Comparison of ENCODE assay signal across 1 cellular context in the genomic region with DNA sequence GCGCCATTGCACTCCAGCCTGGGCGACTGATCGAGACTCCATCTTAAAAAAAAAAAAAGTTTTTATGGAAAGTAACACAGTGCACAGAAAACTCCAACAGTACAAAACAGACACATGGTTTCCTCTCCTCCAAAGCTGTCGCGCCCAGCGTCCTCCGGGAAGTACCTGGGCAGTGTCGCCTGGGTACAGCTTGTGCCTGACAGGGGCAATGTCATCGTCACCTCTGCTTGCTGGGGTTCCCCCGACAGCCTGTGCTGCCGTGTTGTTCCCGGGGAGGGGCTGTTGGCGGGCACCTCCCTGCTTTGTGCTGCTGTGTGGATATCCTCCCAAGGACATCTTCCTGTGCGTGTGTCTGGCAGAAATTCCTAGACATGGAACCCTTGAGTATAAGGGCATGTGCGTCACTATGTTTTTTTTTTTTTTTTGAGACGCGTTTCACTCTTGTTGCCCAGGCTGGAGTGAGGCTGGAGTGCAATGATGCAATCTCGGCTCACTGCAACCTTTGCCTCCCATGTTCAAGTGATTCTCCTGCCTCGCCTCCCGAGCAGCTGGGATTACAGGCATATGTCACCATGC.
TF ChIP-seq lines count a peak whose summit lies in the region.

No MANE protein-coding gene starts in this region.

TF ChIP-seq in IMR-90, 13 proteins besides CTCF, POLR2A, EP300 and RAD21 (continued from another document):
- TF ChIP-seq, protein P1, sequence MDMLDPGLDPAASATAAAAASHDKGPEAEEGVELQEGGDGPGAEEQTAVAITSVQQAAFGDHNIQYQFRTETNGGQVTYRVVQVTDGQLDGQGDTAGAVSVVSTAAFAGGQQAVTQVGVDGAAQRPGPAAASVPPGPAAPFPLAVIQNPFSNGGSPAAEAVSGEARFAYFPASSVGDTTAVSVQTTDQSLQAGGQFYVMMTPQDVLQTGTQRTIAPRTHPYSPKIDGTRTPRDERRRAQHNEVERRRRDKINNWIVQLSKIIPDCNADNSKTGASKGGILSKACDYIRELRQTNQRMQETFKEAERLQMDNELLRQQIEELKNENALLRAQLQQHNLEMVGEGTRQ (IDR thresholded peaks at IDR 0.05; ENCODE audit: low read depth, low read length), result no peak
